8 cellular contexts compared by ENCODE assay signal in the genomic region with DNA sequence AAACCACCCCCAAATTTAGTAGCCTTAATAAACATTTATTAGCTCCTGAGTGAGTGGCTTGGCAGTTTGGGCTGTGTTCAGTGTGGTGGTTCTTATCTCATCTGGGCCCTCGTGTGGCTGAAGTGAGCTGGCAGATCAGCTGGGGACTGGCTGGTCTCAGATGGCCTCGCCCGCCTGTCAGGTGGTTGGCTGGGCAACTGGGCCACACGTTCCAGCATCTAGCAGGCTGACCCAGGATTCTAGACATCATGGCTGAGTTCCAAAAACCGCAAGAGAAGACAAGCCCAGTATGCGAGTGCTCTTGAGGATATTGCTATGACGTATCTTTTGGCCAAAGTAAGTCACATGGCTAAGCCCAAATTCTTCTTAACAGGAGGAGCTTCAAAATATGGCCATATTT. TPM values are rescaled to one million over a fixed set of nuclear protein-coding genes. Genes with fewer than 3 reads are reported as not detected.
DNase-seq lines count a peak whose midpoint lies in the region; ATAC-seq and TF ChIP-seq lines count a peak whose summit lies in the region.

No MANE protein-coding gene starts in this region.

- H3K4me3 Mint-ChIP-seq in IgD-negative memory B cell (no peak overlapping the region), MCF 10A (ENCODE audit: unreplicated experiment) (no peak overlapping the region)

- H3K4me1 Mint-ChIP-seq in IgD-negative memory B cell (peaks cover 18 to 24% (median 20%) of the 10 kb centered on the region in 3 donors), MCF 10A (ENCODE audit: insufficient read depth, unreplicated experiment) (peaks cover 24% of the 10 kb centered on the region)

- H3K36me3 Mint-ChIP-seq in IgD-negative memory B cell (peaks cover 6% of the 10 kb centered on the region), MCF 10A (ENCODE audit: insufficient read depth, unreplicated experiment) (peaks cover 77% of the 10 kb centered on the region)

- TF ChIP-seq CTCF in MCF 10A (IDR thresholded peaks at IDR 0.05; ENCODE audit: unreplicated experiment) (no peak), lower lobe of right lung (IDR thresholded peaks at IDR 0.05) (no peak)

- no TSS peak for BruUV-seq in MCF 10A (replicated peaks; lab: Mats Ljungman, UMichigan)

- H3K9me3 ChIP-seq in lower lobe of right lung = no peaks in the 10 kb centered on the region
- no peaks in the 10 kb centered on the region for H3K9me3 ChIP-seq in aorta (ENCODE audit: control insufficient read depth, low read length)

- WGBS in aorta, 2 donors = 3 to 6% methylated on average over 7 of the region's 7 CpGs

- H3K4me3 ChIP-seq in lower lobe of right lung (no peak overlapping the region), aorta (ENCODE audit: low read length in 2 of 2) (no peak overlapping the region)

- no peaks in the 10 kb centered on the region for H3K27me3 Mint-ChIP-seq in IgD-negative memory B cell
- H3K27me3 Mint-ChIP-seq in MCF 10A (ENCODE audit: insufficient read depth, unreplicated experiment) = no peaks in the 10 kb centered on the region

- intact Hi-C loops in MCF 10A (cut with micrococcal nuclease) = loop anchor here (1.0 kb wide), 1 partner anchor 46 kb away; no protein-coding TSS in a partner anchor
- intact Hi-C loops in lower lobe of right lung (cut with DNase I) = no loop called here
- intact Hi-C loops in aorta (cut with DNase I) = no loop called here

- CTCF ChIA-PET in MCF 10A (lab: Yijun Ruan, JAX) = interaction anchor here (0.6 to 3.1 kb wide), 13 partner anchors 9 to 699 kb away, joined by 3 to 36 read pairs (median 3); a partner anchor contains a TSS

- peaks cover 81% of the 10 kb centered on the region for H3K36me3 ChIP-seq in lower lobe of right lung
- peaks cover 1 to 3% of the 10 kb centered on the region in 2 donors for H3K36me3 ChIP-seq in aorta (ENCODE audit: control insufficient read depth in 1 of 2, insufficient read depth in 2 of 2, low read length in 1 of 2)

- peak overlapping the region; percentile 51 to 84 (median 74) for H3K27ac Mint-ChIP-seq in IgD-negative memory B cell
- peak overlapping the region; percentile 82 for H3K27ac Mint-ChIP-seq in MCF 10A (ENCODE audit: low read depth, unreplicated experiment)

- H3K27ac ChIP-seq in lower lobe of right lung (peak overlapping the region; percentile 39), aorta (ENCODE audit: low read depth in 1 of 2, low read length in 2 of 2) (peak overlapping the region in 1 of 2 donors; percentile 49)

- ATAC-seq in lower lobe of right lung = peak; percentile 94 to 97
- peak; percentile 79 for ATAC-seq in aorta (ENCODE audit: low FRiP score)

- POLR2A ChIA-PET in MCF 10A (lab: Yijun Ruan, JAX) = interaction anchor here (0.6 to 3.2 kb wide), 25 partner anchors 9 to 643 kb away, joined by 3 to 57 read pairs (median 4); a partner anchor contains a TSS

- no peaks in the 10 kb centered on the region for H3K9me3 Mint-ChIP-seq in IgD-negative memory B cell
- H3K9me3 Mint-ChIP-seq in MCF 10A (ENCODE audit: unreplicated experiment) = no peaks in the 10 kb centered on the region

- DNase-seq in A172 (ENCODE audit: low spot score) (peak; percentile 98), MCF 10A (ENCODE audit: unreplicated experiment) (peak; percentile 96), lower lobe of right lung (peak; percentile 89), aorta (peak; percentile 85 to 86), NCI-H128 (lab: John Stamatoyannopoulos, UW; ENCODE audit: unreplicated experiment) (no peak), OCI-M2 (lab: John Stamatoyannopoulos, UW; ENCODE audit: unreplicated experiment) (no peak)
- DNase-seq in activated T-cell treated with anti-CD3 and anti-CD28 coated beads, Interleukin-2, amount 50 U/mL, for 1 hour = no peak

- H3K27me3 ChIP-seq in lower lobe of right lung (ENCODE audit: low read depth) = no peaks in the 10 kb centered on the region
- H3K27me3 ChIP-seq in aorta (ENCODE audit: control insufficient read depth in 1 of 2, insufficient read depth in 2 of 2, low read length in 1 of 2) = no peaks in the 10 kb centered on the region

- H3K4me1 ChIP-seq in lower lobe of right lung (peaks cover 23% of the 10 kb centered on the region), aorta (ENCODE audit: control insufficient read depth in 1 of 2, insufficient read depth in 2 of 2, low read length in 2 of 2) (peaks cover 0 to 4% of the 10 kb centered on the region in 2 donors)

RNA-seq across cellular contexts. Expression of a gene that starts 28.9 kb away (rescaled TPM):
- total RNA-seq in A172 (2014; rRNA removed; shearing (Covaris generic)) = 165 and 203 TPM in 2 replicates
- polyA plus RNA-seq in IgD-negative memory B cell (22.8 TPM), aorta (10 to 100 TPM; 49.9 to 54.0 TPM)
- total RNA-seq in MCF 10A (2022) (151 and 191 TPM in 2 replicates), lower lobe of right lung (50.3 TPM), aorta (10 to 100 TPM; 37.1 to 46.2 TPM)

Comparison
In these comparisons a context has a peak if more than half of its experiments do, and no peak if none do; other contexts are left out.
1. DNase-seq: peak in A172 (single experiment), MCF 10A (single experiment), lower lobe of right lung (single experiment) and aorta (2 of 2); none in NCI-H128 (single experiment), OCI-M2 (single experiment) and activated T-cell treated with anti-CD3 and anti-CD28 coated beads, Interleukin-2, amount 50 U/mL, for 1 hour (single experiment).